32 cellular contexts compared by ENCODE assay signal in genomic region chr12:13788626-13789025, GRCh38.
"Had no signal": no experiment of that assay in that cellular context is flagged by ENCODE, and none has a peak within 500 bp of the region (broad histone marks: within the 10 kb centered on the region; RNA-seq: fewer than 3 reads in every experiment).

No MANE protein-coding gene starts in this region.

- H3K9me3 ChIP-seq: gastrocnemius medialis, heart left ventricle had no signal

- H3K27ac Mint-ChIP-seq: activated B cell treated with CpG ODN at 0.5 μM for 24 hours; activated CD8-positive, alpha-beta T cell treated with anti-CD3 and anti-CD28 coated beads for 36 hours; activated naive CD4-positive, alpha-beta T cell treated with anti-CD3 and anti-CD28 coated beads, Interleukin-2, amount 10 ng/mL, durations not matched to agents 7 days and 5 days; activated naive CD4-positive, alpha-beta T cell treated with anti-CD3 and anti-CD28 coated beads, Interleukin-2, amount 50 U/mL, for 72 hours; activated naive CD8-positive, alpha-beta T cell treated with anti-CD3 and anti-CD28 coated beads, Interleukin-2, amount 10 ng/mL, durations not matched to agents 7 days and 5 days; activated T-cell treated with anti-CD3 and anti-CD28 coated beads, Interleukin-2, amount 50 U/mL, for 24 hours; activated T-cell treated with anti-CD3 and anti-CD28 coated beads, Interleukin-2, amount 50 U/mL, for 72 hours; dendritic cell treated with granulocyte-macrophage colony-stimulating factor and Interleukin-4, amounts not matched to agents 40 ng/mL and 50 ng/mL, for 4 days; endodermal cell; T-helper 17 cell; T-helper 2 cell treated with Interferon-gamma antibody and Interleukin-4, amounts not matched to agents 5 μg/mL and 100 μg/mL, for 36 hours had no signal

- H3K4me1 ChIP-seq: foreskin keratinocyte, gastrocnemius medialis, heart left ventricle had no signal

- H3K4me3 Mint-ChIP-seq: activated B cell treated with CpG ODN at 0.5 μM for 24 hours; activated CD8-positive, alpha-beta T cell treated with anti-CD3 and anti-CD28 coated beads for 36 hours; activated naive CD4-positive, alpha-beta T cell treated with anti-CD3 and anti-CD28 coated beads, Interleukin-2, amount 10 ng/mL, durations not matched to agents 7 days and 5 days; activated naive CD8-positive, alpha-beta T cell treated with anti-CD3 and anti-CD28 coated beads, Interleukin-2, amount 10 ng/mL, durations not matched to agents 7 days and 5 days; activated T-cell treated with anti-CD3 and anti-CD28 coated beads, Interleukin-2, amount 50 U/mL, for 24 hours; activated T-cell treated with anti-CD3 and anti-CD28 coated beads, Interleukin-2, amount 50 U/mL, for 72 hours; central memory CD8-positive, alpha-beta T cell; dendritic cell treated with granulocyte-macrophage colony-stimulating factor and Interleukin-4, amounts not matched to agents 40 ng/mL and 50 ng/mL, for 4 days; endodermal cell; T-helper 17 cell; T-helper 2 cell treated with Interferon-gamma antibody and Interleukin-4, amounts not matched to agents 5 μg/mL and 100 μg/mL, for 36 hours had no signal

- H3K4me1 Mint-ChIP-seq: activated naive CD4-positive, alpha-beta T cell treated with anti-CD3 and anti-CD28 coated beads, Interleukin-2, amount 10 ng/mL, durations not matched to agents 7 days and 5 days; activated naive CD8-positive, alpha-beta T cell treated with anti-CD3 and anti-CD28 coated beads, Interleukin-2, amount 10 ng/mL, durations not matched to agents 7 days and 5 days; central memory CD8-positive, alpha-beta T cell; T-helper 17 cell had no signal

- FAIRE-seq: astrocyte, bronchial epithelial cell had no signal

- H3K27me3 ChIP-seq: brain microvascular endothelial cell, foreskin keratinocyte, gastrocnemius medialis, heart left ventricle had no signal

- H3K36me3 Mint-ChIP-seq: activated naive CD4-positive, alpha-beta T cell treated with anti-CD3 and anti-CD28 coated beads, Interleukin-2, amount 10 ng/mL, durations not matched to agents 7 days and 5 days; activated naive CD4-positive, alpha-beta T cell treated with anti-CD3 and anti-CD28 coated beads, Interleukin-2, amount 50 U/mL, for 72 hours; activated naive CD8-positive, alpha-beta T cell treated with anti-CD3 and anti-CD28 coated beads, Interleukin-2, amount 10 ng/mL, durations not matched to agents 7 days and 5 days had no signal

- H3K27ac ChIP-seq: brain microvascular endothelial cell, coronary artery, foreskin keratinocyte, gastrocnemius medialis, heart left ventricle, WERI-Rb-1 had no signal

- H3K27me3 Mint-ChIP-seq: activated naive CD4-positive, alpha-beta T cell treated with anti-CD3 and anti-CD28 coated beads, Interleukin-2, amount 10 ng/mL, durations not matched to agents 7 days and 5 days; dendritic cell treated with granulocyte-macrophage colony-stimulating factor and Interleukin-4, amounts not matched to agents 40 ng/mL and 50 ng/mL, for 4 days had no signal

- H3K36me3 ChIP-seq: brain microvascular endothelial cell, gastrocnemius medialis, heart left ventricle, WERI-Rb-1 had no signal

- H3K4me3 ChIP-seq: coronary artery, dorsolateral prefrontal cortex, gastrocnemius medialis, heart left ventricle had no signal

- DNase-seq: activated B cell treated with CpG ODN at 0.5 μM for 24 hours; activated CD4-positive, alpha-beta T cell treated with anti-CD3 and anti-CD28 coated beads for 48 hours; activated CD4-positive, alpha-beta T cell treated with anti-CD3 and anti-CD28 coated beads, Interleukin-2, amount 50 U/mL, for 1 hour; activated CD4-positive, alpha-beta T cell treated with anti-CD3 and anti-CD28 coated beads, Interleukin-2, amount 50 U/mL, for 48 hours; activated CD8-positive, alpha-beta memory T cell treated with anti-CD3 and anti-CD28 coated beads for 24 hours; activated CD8-positive, alpha-beta T cell treated with anti-CD3 and anti-CD28 coated beads for 36 hours; activated gamma-delta T cell; activated naive CD4-positive, alpha-beta T cell; activated naive CD4-positive, alpha-beta T cell treated with anti-CD3 and anti-CD28 coated beads, Interleukin-2, amount 10 ng/mL, durations not matched to agents 7 days and 5 days; activated naive CD8-positive, alpha-beta T cell treated with anti-CD3 and anti-CD28 coated beads, Interleukin-2, amount 10 ng/mL, durations not matched to agents 7 days and 5 days; activated T-cell treated with anti-CD3 and anti-CD28 coated beads, Interleukin-2, amount 50 U/mL, for 24 hours; activated T-cell treated with anti-CD3 and anti-CD28 coated beads, Interleukin-2, amount 50 U/mL, for 72 hours; amniotic stem cell; anterior cingulate cortex; brain microvascular endothelial cell; dorsolateral prefrontal cortex; effector memory CD4-positive, alpha-beta T cell; endodermal cell; foreskin keratinocyte; gastrocnemius medialis; glutamatergic neuron; heart left ventricle; T-helper 17 cell; T1000; WERI-Rb-1 had no signal

- H3K9me3 Mint-ChIP-seq: activated B cell treated with CpG ODN at 0.5 μM for 24 hours; activated CD8-positive, alpha-beta T cell treated with anti-CD3 and anti-CD28 coated beads for 36 hours; activated naive CD4-positive, alpha-beta T cell treated with anti-CD3 and anti-CD28 coated beads, Interleukin-2, amount 10 ng/mL, durations not matched to agents 7 days and 5 days; activated naive CD8-positive, alpha-beta T cell treated with anti-CD3 and anti-CD28 coated beads, Interleukin-2, amount 10 ng/mL, durations not matched to agents 7 days and 5 days; activated T-cell treated with anti-CD3 and anti-CD28 coated beads, Interleukin-2, amount 50 U/mL, for 24 hours; activated T-cell treated with anti-CD3 and anti-CD28 coated beads, Interleukin-2, amount 50 U/mL, for 72 hours; central memory CD8-positive, alpha-beta T cell; dendritic cell treated with granulocyte-macrophage colony-stimulating factor and Interleukin-4, amounts not matched to agents 40 ng/mL and 50 ng/mL, for 4 days; endodermal cell; T-helper 2 cell treated with Interferon-gamma antibody and Interleukin-4, amounts not matched to agents 5 μg/mL and 100 μg/mL, for 36 hours had no signal
